ENCODE assay signal across 9 cellular contexts in genomic region chr3:24047513-24047912, GRCh38.
DNase-seq lines count a peak whose midpoint lies in the region; ATAC-seq and TF ChIP-seq lines count a peak whose summit lies in the region.
"Had no signal": no experiment of that assay in that cellular context is flagged by ENCODE, and none has a peak within 500 bp of the region (broad histone marks: within the 10 kb centered on the region; RNA-seq: fewer than 3 reads in every experiment).

No MANE protein-coding gene starts in this region.

- dilution Hi-C loops in mammary epithelial cell (cut with HindIII; ENCODE audit: low sequenced_read_pairs): no loop called here

- no peak overlapping the region for H3K27ac Mint-ChIP-seq in stimulated activated naive CD8-positive, alpha-beta T cell treated with anti-CD3 and anti-CD28 coated beads, Interleukin-15, amount 100 ng/mL, for 72 hours

- H4K20me1 ChIP-seq in mammary epithelial cell (ENCODE audit: insufficient read depth, low read length): no peaks in the 10 kb centered on the region

- DNase-seq in stimulated activated naive CD8-positive, alpha-beta T cell treated with anti-CD3 and anti-CD28 coated beads, Interleukin-15, amount 100 ng/mL, for 72 hours: no peak
- DNase-seq in stimulated activated naive CD8-positive, alpha-beta T cell treated with anti-CD3 and anti-CD28 coated beads, Interleukin-15, Interleukin-2, amounts not matched to agents 100 U/mL and 50 U/mL, for 24 hours: no peak
- DNase-seq in mammary epithelial cell: no peak
- no peak for DNase-seq in vagina (ENCODE audit: extremely low spot score in 2 of 2)
- no peak for DNase-seq in body of pancreas
- DNase-seq in SK-N-DZ (ENCODE audit: low spot score): no peak
- DNase-seq in H7: no peak
- DNase-seq: NCI-H510A had no signal

- in situ Hi-C loops in mammary epithelial cell (cut with MboI; ENCODE audit: low sequenced_read_pairs in 2 of 2): no loop called here

- H3K36me3 ChIP-seq in mammary epithelial cell (ENCODE audit: insufficient read depth, low read length): no peaks in the 10 kb centered on the region
- H3K36me3 ChIP-seq in vagina: no peaks in the 10 kb centered on the region
- H3K36me3 ChIP-seq in body of pancreas (replicated peaks in 1 of 2; ENCODE audit: insufficient read depth in 1 of 2, low read depth in 2 of 2): no peaks in the 10 kb centered on the region
- H3K36me3 ChIP-seq in H7 (replicated peaks; ENCODE audit: control insufficient read depth, insufficient read depth, low read length): no peaks in the 10 kb centered on the region

- H3K27me3 ChIP-seq in mammary epithelial cell (ENCODE audit: insufficient read depth, low read length) (no peaks in the 10 kb centered on the region), vagina (no peaks in the 10 kb centered on the region), body of pancreas (no peaks in the 10 kb centered on the region), H7 (ENCODE audit: control insufficient read depth, insufficient read depth, low read length) (no peaks in the 10 kb centered on the region)

- intact Hi-C loops in mammary epithelial cell (cut with micrococcal nuclease) (no loop called here), vagina (cut with DNase I) (no loop called here), body of pancreas (cut with DNase I) (no loop called here)

- H3K4me3 Mint-ChIP-seq in stimulated activated naive CD8-positive, alpha-beta T cell treated with anti-CD3 and anti-CD28 coated beads, Interleukin-15, amount 100 ng/mL, for 72 hours: no peak overlapping the region

- TF ChIP-seq CTCF in mammary epithelial cell (conservative IDR thresholded peaks at IDR 0.05 in 1 of 2, IDR thresholded peaks at IDR 0.05 in 1 of 2; ENCODE audit: extremely low read depth in 1 of 2, insufficient read depth in 1 of 2, low read depth in 1 of 2, low read length in 2 of 2) (no peak), vagina (IDR thresholded peaks at IDR 0.05) (no peak), body of pancreas (IDR thresholded peaks at IDR 0.05) (no peak)

- CTCF ChIA-PET in mammary epithelial cell (lab: Charles Lee; ENCODE audit: low non-redundant PET): no interaction called here

- no peaks in the 10 kb centered on the region for H3K79me2 ChIP-seq in mammary epithelial cell (ENCODE audit: insufficient read depth, low read length)

- ATAC-seq in stimulated activated naive CD8-positive, alpha-beta T cell treated with anti-CD3 and anti-CD28 coated beads, Interleukin-15, amount 100 ng/mL, for 72 hours: peak; percentile 24
- no peak for ATAC-seq in stimulated activated naive CD8-positive, alpha-beta T cell treated with anti-CD3 and anti-CD28 coated beads, Interleukin-15, Interleukin-2, amounts not matched to agents 100 U/mL and 50 U/mL, for 24 hours
- ATAC-seq in HG03135 (IDR thresholded peaks at IDR 0.05; ENCODE audit: unreplicated experiment) (peak; percentile 18), body of pancreas (no peak)

- peak overlapping the region; percentile 79 for H3K27ac ChIP-seq in mammary epithelial cell (ENCODE audit: insufficient read depth, low read depth, low read length)
- peak overlapping the region; percentile 86 for H3K27ac ChIP-seq in vagina
- H3K27ac ChIP-seq in body of pancreas: no peak overlapping the region

- WGBS in mammary epithelial cell (ENCODE audit: low coverage, missing lambda C conversion rate): no CpG with 5 or more reads among the region's 1 CpG
- 0% methylated on average over 1 of the region's 1 CpG for WGBS in body of pancreas, 2 donors

- H3K9me3 Mint-ChIP-seq in stimulated activated naive CD8-positive, alpha-beta T cell treated with anti-CD3 and anti-CD28 coated beads, Interleukin-15, amount 100 ng/mL, for 72 hours: no peaks in the 10 kb centered on the region

- no peaks in the 10 kb centered on the region for H3K9me3 ChIP-seq in mammary epithelial cell (replicated peaks; ENCODE audit: insufficient read depth, low read length)
- H3K9me3 ChIP-seq in vagina: no peaks in the 10 kb centered on the region
- H3K9me3 ChIP-seq in body of pancreas: no peaks in the 10 kb centered on the region

- H3K27me3 Mint-ChIP-seq in stimulated activated naive CD8-positive, alpha-beta T cell treated with anti-CD3 and anti-CD28 coated beads, Interleukin-15, amount 100 ng/mL, for 72 hours: peaks cover 17% of the 10 kb centered on the region

- no peak overlapping the region for H3K9ac ChIP-seq in mammary epithelial cell (ENCODE audit: insufficient read depth, low read length)

- peaks cover 12% of the 10 kb centered on the region for H3K4me1 ChIP-seq in mammary epithelial cell (ENCODE audit: insufficient read depth, low read length)
- peaks cover 39% of the 10 kb centered on the region for H3K4me1 ChIP-seq in vagina
- no peaks in the 10 kb centered on the region for H3K4me1 ChIP-seq in body of pancreas

- H3K4me1 Mint-ChIP-seq in stimulated activated naive CD8-positive, alpha-beta T cell treated with anti-CD3 and anti-CD28 coated beads, Interleukin-15, amount 100 ng/mL, for 72 hours: peaks cover 9% of the 10 kb centered on the region

- H3K4me2 ChIP-seq in mammary epithelial cell (ENCODE audit: insufficient read depth, low read depth, low read length): peak overlapping the region; percentile 17

- H2AFZ ChIP-seq in mammary epithelial cell (ENCODE audit: low read depth, low read length): peak overlapping the region; percentile 28

- TF ChIP-seq POLR2A in vagina (IDR thresholded peaks at IDR 0.05) (no peak), body of pancreas (IDR thresholded peaks at IDR 0.05) (no peak)

- no TSS peak for BruUV-seq in mammary epithelial cell (replicated peaks; lab: Mats Ljungman, UMichigan)

- H3K4me3 ChIP-seq in mammary epithelial cell (replicated peaks in 1 of 3; ENCODE audit: insufficient read depth in 1 of 3, low read depth in 2 of 3, low read length in 3 of 3): no peak overlapping the region
- no peak overlapping the region for H3K4me3 ChIP-seq in vagina
- no peak overlapping the region for H3K4me3 ChIP-seq in body of pancreas
- H3K4me3 ChIP-seq in H7 (ENCODE audit: insufficient read depth, low read depth, low read length): no peak overlapping the region

Comparison
In these comparisons a context has a peak if more than half of its experiments do, and no peak if none do; other contexts are left out.
1. ATAC-seq: peak in stimulated activated naive CD8-positive, alpha-beta T cell treated with anti-CD3 and anti-CD28 coated beads, Interleukin-15, amount 100 ng/mL, for 72 hours (single experiment) and HG03135 (single experiment); none in stimulated activated naive CD8-positive, alpha-beta T cell treated with anti-CD3 and anti-CD28 coated beads, Interleukin-15, Interleukin-2, amounts not matched to agents 100 U/mL and 50 U/mL, for 24 hours (single experiment) and body of pancreas (single experiment).
2. H3K27ac ChIP-seq: peak in mammary epithelial cell (single experiment) and vagina (single experiment); none in body of pancreas (0 of 4).